In genomic region chr9:92077868-92078267, GRCh38 we compare ENCODE assay signal across 35 cellular contexts.
"Had no signal": no experiment of that assay in that cellular context is flagged by ENCODE, and none has a peak within 500 bp of the region (broad histone marks: within the 10 kb centered on the region; RNA-seq: fewer than 3 reads in every experiment).

No MANE protein-coding gene starts in this region.

- H3K27me3 ChIP-seq: MG63 had no signal

- H3K4me3 ChIP-seq: MG63 had no signal

- H3K9ac ChIP-seq: KMS-11 had no signal

- H3K4me2 ChIP-seq: KMS-11 had no signal

- H3K27ac ChIP-seq: KMS-11 had no signal

- H3K9me3 ChIP-seq: MG63 had no signal

- DNase-seq: Karpas-422, Kasumi-1, MG63, MM.1S, MV-4-11, NCI-H1048, NCI-H1092, NCI-H1092 treated with DMSO at 0.1 percent for 48 hours, NCI-H1105, NCI-H1105 treated with DMSO at 0.1 percent for 48 hours, NCI-H1417, NCI-H1417 treated with DMSO at 0.1 percent for 48 hours, NCI-H1436, NCI-H1436 treated with DMSO at 0.1 percent for 48 hours, NCI-H146, NCI-H1694, NCI-H1694 treated with DMSO at 0.1 percent for 48 hours, NCI-H187, NCI-H187 treated with DMSO at 0.1 percent for 48 hours, NCI-H1930, NCI-H2029, NCI-H2029 treated with DMSO at 0.1 percent for 48 hours, NCI-H2081, NCI-H2081 treated with DMSO at 0.1 percent for 48 hours, NCI-H2107, NCI-H2171, NCI-H2171 treated with DMSO at 0.1 percent for 48 hours, NCI-H2227 treated with DMSO at 0.1 percent for 48 hours, NCI-H226, NCI-H345, NCI-H446, NCI-H446 treated with DMSO at 0.1 percent for 48 hours, NCI-H510A, NCI-H510A treated with DMSO at 0.1 percent for 48 hours had no signal
